In genomic region chr16:67740391-67740790, GRCh38 we compare ENCODE assay signal across 22 cellular contexts.
"Had no signal": no experiment of that assay in that cellular context is flagged by ENCODE, and none has a peak within 500 bp of the region (broad histone marks: within the 10 kb centered on the region; RNA-seq: fewer than 3 reads in every experiment).

No MANE protein-coding gene starts in this region.

- H3K27ac Mint-ChIP-seq: natural killer cell, neural progenitor cell, type B pancreatic cell had no signal

- H3K27me3 Mint-ChIP-seq: type B pancreatic cell had no signal

- ATAC-seq: left ventricle myocardium superior; lower lobe of right lung; natural killer cell; right cardiac atrium; stimulated activated naive CD8-positive, alpha-beta T cell treated with anti-CD3 and anti-CD28 coated beads, Interleukin-15, Interleukin-2, amounts not matched to agents 100 U/mL and 50 U/mL, for 24 hours had no signal

- H3K9ac ChIP-seq: neural progenitor cell had no signal

- DNase-seq: dermis blood vessel endothelial cell; effector memory CD4-positive, alpha-beta T cell; erythroblast; esophagus squamous epithelium; foreskin melanocyte; hypothalamus; left ventricle myocardium superior; lower lobe of right lung; natural killer cell; right cardiac atrium; sigmoid colon; stimulated activated CD4-positive, alpha-beta T cell treated with anti-CD3 and anti-CD28 coated beads, Interleukin-2, amount 100 ng/mL, for 24 hours; stimulated activated CD4-positive, alpha-beta T cell treated with anti-CD3 and anti-CD28 coated beads, Interleukin-4, amount 100 ng/mL, for 24 hours; stimulated activated naive CD8-positive, alpha-beta T cell treated with anti-CD3 and anti-CD28 coated beads, Interleukin-15, Interleukin-2, amounts not matched to agents 100 U/mL and 50 U/mL, for 24 hours; testis; tibial artery had no signal

- H3K9me3 ChIP-seq: esophagus squamous epithelium, lower lobe of right lung, prostate gland, sigmoid colon, testis, tibial artery had no signal

- H2AFZ ChIP-seq: neural progenitor cell had no signal

- H3K4me3 Mint-ChIP-seq: natural killer cell; neural progenitor cell; stimulated activated effector memory CD8-positive, alpha-beta T cell treated with anti-CD3 and anti-CD28 coated beads, Interleukin-12 subunit alpha, Interleukin-12 subunit beta, amount 100 ng/mL, for 72 hours; type B pancreatic cell had no signal

- H3K4me2 ChIP-seq: neural progenitor cell had no signal

- H3K27me3 ChIP-seq: esophagus squamous epithelium, neural progenitor cell, sigmoid colon, testis, tibial artery had no signal

- H3K4me1 ChIP-seq: esophagus squamous epithelium, lower lobe of right lung, neural progenitor cell, prostate gland, sigmoid colon, testis, tibial artery had no signal

- H3K36me3 ChIP-seq: neural progenitor cell had no signal

- H3K4me3 ChIP-seq: coronary artery, esophagus squamous epithelium, lower lobe of right lung, neural progenitor cell, prostate gland, sigmoid colon, testis, tibial artery had no signal

- FAIRE-seq: keratinocyte had no signal

- H3K27ac ChIP-seq: coronary artery, esophagus squamous epithelium, lower lobe of right lung, neural progenitor cell, prostate gland, sigmoid colon, testis, tibial artery had no signal

- H3K36me3 Mint-ChIP-seq: natural killer cell had no signal

- H3K9me3 Mint-ChIP-seq: natural killer cell; neural progenitor cell; stimulated activated effector memory CD8-positive, alpha-beta T cell treated with anti-CD3 and anti-CD28 coated beads, Interleukin-12 subunit alpha, Interleukin-12 subunit beta, amount 100 ng/mL, for 72 hours; type B pancreatic cell had no signal
